In genomic region chr16:2769675-2770056, GRCh38 we compare ENCODE assay signal across 9 cellular contexts. TPM values are rescaled to one million over a fixed set of nuclear protein-coding genes. Genes with fewer than 3 reads are reported as not detected.
DNase-seq lines count a peak whose midpoint lies in the region; ATAC-seq lines count a peak whose summit lies in the region.
"Had no signal": no experiment of that assay in that cellular context is flagged by ENCODE, and none has a peak within 500 bp of the region (broad histone marks: within the 10 kb centered on the region; RNA-seq: fewer than 3 reads in every experiment).

No MANE protein-coding gene starts in this region.

- H3K36me3 ChIP-seq in BLaER1 (peaks cover 100% of the 10 kb centered on the region), mesodermal cell (ENCODE audit: control insufficient read depth, insufficient read depth, low read length) (peaks cover 96% of the 10 kb centered on the region)

- H3K4me2 ChIP-seq in BLaER1, result peak overlapping the region; percentile 77

- H3K27me3 ChIP-seq in BLaER1, result no peaks in the 10 kb centered on the region

- H3K9me3 Mint-ChIP-seq in activated naive CD8-positive, alpha-beta T cell (ENCODE audit: low read depth), result no peaks in the 10 kb centered on the region
- H3K9me3 Mint-ChIP-seq: activated B cell treated with CpG ODN at 0.5 μM for 24 hours had no signal

- H3K4me3 ChIP-seq in BLaER1 (no peak overlapping the region), mesodermal cell (ENCODE audit: extremely low read depth, insufficient read depth, low read length, poor library complexity, severe bottlenecking) (no peak overlapping the region)

- ATAC-seq in HG03280 (IDR thresholded peaks at IDR 0.05; ENCODE audit: unreplicated experiment), result no peak
- ATAC-seq in GM18873 (IDR thresholded peaks at IDR 0.05; ENCODE audit: low FRiP score, unreplicated experiment), result no peak

- peak overlapping the region; percentile 54 for H3K27ac Mint-ChIP-seq in activated naive CD8-positive, alpha-beta T cell

- WGBS in mesodermal cell (ENCODE audit: insufficient coverage in 2 of 2), 2 experiments, result 93 to 95% methylated on average over 12 to 14 of the region's 14 CpGs

- H3K27me3 Mint-ChIP-seq in activated naive CD8-positive, alpha-beta T cell, result no peaks in the 10 kb centered on the region
- H3K27me3 Mint-ChIP-seq: activated B cell treated with CpG ODN at 0.5 μM for 24 hours had no signal

- H3K4me1 Mint-ChIP-seq in activated naive CD8-positive, alpha-beta T cell (ENCODE audit: low read depth), result peaks cover 23% of the 10 kb centered on the region
- H3K4me1 Mint-ChIP-seq: activated B cell treated with CpG ODN at 0.5 μM for 24 hours had no signal

- H3K4me3 Mint-ChIP-seq in activated naive CD8-positive, alpha-beta T cell, result no peak overlapping the region
- H3K4me3 Mint-ChIP-seq: activated B cell treated with CpG ODN at 0.5 μM for 24 hours had no signal

- DNase-seq in GDM1 (lab: John Stamatoyannopoulos, UW), result no peak
- DNase-seq: activated B cell treated with CpG ODN at 0.5 μM for 24 hours; caudate nucleus; stimulated activated CD4-positive, alpha-beta T cell treated with anti-CD3 and anti-CD28 coated beads, Interleukin-4, amount 100 ng/mL, for 4 hours had no signal

- H3K36me3 Mint-ChIP-seq in activated naive CD8-positive, alpha-beta T cell, result peaks cover 4% of the 10 kb centered on the region

- H4K20me1 ChIP-seq in BLaER1, result peaks cover 100% of the 10 kb centered on the region

- H3K9ac ChIP-seq in BLaER1, result 0 out of 2 replicates have a peak overlapping the region, but pooled peaks have one; percentile 34

- peaks cover 51% of the 10 kb centered on the region for H3K4me1 ChIP-seq in BLaER1
- peaks cover 3% of the 10 kb centered on the region for H3K4me1 ChIP-seq in mesodermal cell (ENCODE audit: control insufficient read depth, insufficient read depth, low read length, poor library complexity, severe bottlenecking)

- H3K27ac ChIP-seq in BLaER1 (peak overlapping the region; percentile 53), mesodermal cell (ENCODE audit: low read depth, low read length, severe bottlenecking) (peak overlapping the region; percentile 8)

- H3K9me3 ChIP-seq in BLaER1 (no peaks in the 10 kb centered on the region), mesodermal cell (ENCODE audit: control insufficient read depth, low read length) (no peaks in the 10 kb centered on the region)

RNA-seq across cellular contexts. Expression of gene ELOB, which starts 7.4 kb away (rescaled TPM):
- polyA plus RNA-seq in mesodermal cell (2013, experiment 1 of 2), result 251 TPM
- 206 TPM for polyA plus RNA-seq in mesodermal cell (2013, experiment 2 of 2)

RNA-seq across cellular contexts. Expression of gene SRRM2, which starts 17.2 kb away (rescaled TPM):
- 378 TPM for polyA plus RNA-seq in mesodermal cell (2013, experiment 1 of 2)
- 310 TPM for polyA plus RNA-seq in mesodermal cell (2013, experiment 2 of 2)

RNA-seq across cellular contexts. Expression of gene PRSS33, which starts 17.7 kb away (rescaled TPM):
- polyA plus RNA-seq in mesodermal cell (2013, experiment 1 of 2), result not detected
- not detected for polyA plus RNA-seq in mesodermal cell (2013, experiment 2 of 2)

RNA-seq across cellular contexts. Expression of gene PRSS41, which starts 28.6 kb away (rescaled TPM):
- polyA plus RNA-seq in mesodermal cell (2013, experiment 1 of 2), result not detected
- polyA plus RNA-seq in mesodermal cell (2013, experiment 2 of 2), result not detected

RNA-seq across cellular contexts. Expression of gene PRSS21, which starts 47.4 kb away (rescaled TPM):
- polyA plus RNA-seq in mesodermal cell (2013, experiment 1 of 2), result not detected
- polyA plus RNA-seq in mesodermal cell (2013, experiment 2 of 2), result not detected
